Comparison of ENCODE assay signal across 8 cellular contexts in the genomic region with DNA sequence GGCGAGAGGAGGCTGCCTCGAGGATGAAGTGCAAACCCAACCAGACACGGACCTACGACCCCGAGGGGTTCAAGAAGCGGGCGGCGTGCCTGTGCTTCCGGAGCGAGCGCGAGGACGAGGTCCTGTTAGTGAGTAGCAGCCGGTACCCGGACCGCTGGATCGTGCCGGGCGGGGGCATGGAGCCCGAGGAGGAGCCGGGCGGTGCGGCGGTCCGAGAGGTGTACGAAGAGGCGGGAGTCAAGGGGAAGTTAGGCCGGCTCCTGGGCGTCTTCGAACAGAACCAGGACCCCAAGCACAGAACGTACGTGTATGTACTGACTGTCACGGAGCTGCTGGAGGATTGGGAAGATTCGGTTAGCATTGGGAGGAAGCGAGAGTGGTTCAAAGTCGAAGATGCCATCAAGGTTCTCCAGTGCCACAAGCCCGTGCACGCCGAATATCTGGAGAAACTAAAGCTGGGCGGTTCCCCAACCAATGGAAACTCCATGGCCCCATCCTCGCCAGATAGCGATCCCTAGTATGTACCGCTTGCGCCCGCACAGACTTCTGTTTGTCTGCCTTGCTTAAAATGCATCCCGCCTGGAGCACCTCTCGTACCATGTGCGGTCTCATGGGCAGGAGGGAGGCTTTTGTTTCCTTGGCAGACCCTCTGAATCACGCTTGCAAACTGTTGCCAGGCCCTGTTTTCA. TPM values are rescaled to one million over a fixed set of nuclear protein-coding genes. Genes with fewer than 3 reads are reported as not detected.
DNase-seq lines count a peak whose midpoint lies in the region; ATAC-seq, FAIRE-seq and TF ChIP-seq lines count a peak whose summit lies in the region.
"Not testable (repeated sequence)": the region's sequence is repeated elsewhere in the genome, so short reads cannot be mapped to it uniquely, and the experiment has no call there.

No MANE protein-coding gene starts in this region.

- intact Hi-C loops in endothelial cell of umbilical vein (cut with micrococcal nuclease) = not testable (repeated sequence)

- peak overlapping the region; percentile 48 for H2AFZ ChIP-seq in endothelial cell of umbilical vein (ENCODE audit: low read depth, low read length)
- H2AFZ ChIP-seq in neuron (ENCODE audit: low read depth, low read length) = peak overlapping the region; percentile 60

- not testable (repeated sequence) for H3K9me1 ChIP-seq in endothelial cell of umbilical vein (replicated peaks; ENCODE audit: control insufficient read depth, extremely low read depth, insufficient read depth, low read length)

- peak; percentile 96 for FAIRE-seq in endothelial cell of umbilical vein (lab: Jason Lieb, UNC)

- not testable (repeated sequence) for H3K27ac ChIP-seq in endothelial cell of umbilical vein (ENCODE audit: insufficient read depth, low read depth, low read length)

- not testable (repeated sequence) for TF ChIP-seq POLR2A in endothelial cell of umbilical vein (IDR thresholded peaks at IDR 0.05; ENCODE audit: low read depth, low read length)

- not testable (repeated sequence) for H3K79me2 ChIP-seq in endothelial cell of umbilical vein (ENCODE audit: control insufficient read depth, insufficient read depth, low read length)

- ATAC-seq in activated naive CD8-positive, alpha-beta T cell treated with anti-CD3 and anti-CD28 coated beads, Interleukin-2, amount 10 ng/mL, durations not matched to agents 7 days and 5 days (ENCODE audit: low read depth) = peak; percentile 43
- peak; percentile 29 for ATAC-seq in stimulated activated naive CD8-positive, alpha-beta T cell treated with anti-CD3 and anti-CD28 coated beads, Interleukin-15, Interleukin-2, amounts not matched to agents 100 U/mL and 50 U/mL, for 24 hours

- H3K9me3 Mint-ChIP-seq in T-helper 1 cell treated with Interleukin-12 subunit alpha and Interleukin-12 subunit beta and Interleukin-4 antibody, amounts not matched to agents 30 μg/mL and 1 μg/mL, for 36 hours; activated naive CD8-positive, alpha-beta T cell treated with anti-CD3 and anti-CD28 coated beads, Interleukin-2, amount 10 ng/mL, durations not matched to agents 7 days and 5 days: not testable (repeated sequence)

- BruUV-seq in endothelial cell of umbilical vein (replicated peaks; lab: Mats Ljungman, UMichigan) = not testable (repeated sequence)

- dilution Hi-C loops in endothelial cell of umbilical vein (cut with MboI; ENCODE audit: extremely low pct_ligation_motif_present, low sequenced_read_pairs) = not testable (repeated sequence)

- DNase-seq in AG10803 (ENCODE audit: low read depth) (peak; percentile 0), H7 (peak; percentile 28)
- not testable (repeated sequence) for DNase-seq in activated naive CD8-positive, alpha-beta T cell treated with anti-CD3 and anti-CD28 coated beads, Interleukin-2, amount 10 ng/mL, durations not matched to agents 7 days and 5 days; endothelial cell of umbilical vein (ENCODE audit: low read depth, low spot score)
- peak; percentile 5 for DNase-seq in stimulated activated naive CD8-positive, alpha-beta T cell treated with anti-CD3 and anti-CD28 coated beads, Interleukin-15, Interleukin-2, amounts not matched to agents 100 U/mL and 50 U/mL, for 24 hours

- TF ChIP-seq CTCF in AG10803 (conservative IDR thresholded peaks at IDR 0.05; ENCODE audit: low read length); endothelial cell of umbilical vein (IDR thresholded peaks at IDR 0.05; ENCODE audit: extremely low read depth in 1 of 2, insufficient read depth in 1 of 2, low read depth in 1 of 2, low read length in 2 of 2): not testable (repeated sequence)

- not testable (repeated sequence) for H3K4me2 ChIP-seq in endothelial cell of umbilical vein (ENCODE audit: insufficient read depth, low read length)

- not testable (repeated sequence) for H3K27ac Mint-ChIP-seq in T-helper 1 cell treated with Interleukin-12 subunit alpha and Interleukin-12 subunit beta and Interleukin-4 antibody, amounts not matched to agents 30 μg/mL and 1 μg/mL, for 36 hours
- peak overlapping the region; percentile 79 for H3K27ac Mint-ChIP-seq in activated naive CD8-positive, alpha-beta T cell treated with anti-CD3 and anti-CD28 coated beads, Interleukin-2, amount 10 ng/mL, durations not matched to agents 7 days and 5 days

- not testable (repeated sequence) for H3K36me3 Mint-ChIP-seq in T-helper 1 cell treated with Interleukin-12 subunit alpha and Interleukin-12 subunit beta and Interleukin-4 antibody, amounts not matched to agents 30 μg/mL and 1 μg/mL, for 36 hours (ENCODE audit: low read depth); activated naive CD8-positive, alpha-beta T cell treated with anti-CD3 and anti-CD28 coated beads, Interleukin-2, amount 10 ng/mL, durations not matched to agents 7 days and 5 days

- CTCF ChIA-PET in endothelial cell of umbilical vein (lab: Charles Lee) = not testable (repeated sequence)

- H3K4me3 ChIP-seq in AG10803 (ENCODE audit: low read length) = peak overlapping the region; percentile 51
- peak overlapping the region; percentile 51 for H3K4me3 ChIP-seq in H7 (ENCODE audit: insufficient read depth, low read depth, low read length)
- H3K4me3 ChIP-seq in endothelial cell of umbilical vein (replicated peaks in 1 of 3; ENCODE audit: insufficient read depth in 1 of 3, low read depth in 1 of 3, low read length in 3 of 3) = peak overlapping the region in 1 of 3 experiments; percentile 34
- peak overlapping the region; percentile 60 for H3K4me3 ChIP-seq in iPS-15b (ENCODE audit: low read depth, low read length)
- peak overlapping the region; percentile 48 for H3K4me3 ChIP-seq in neuron (ENCODE audit: low read length)

- POLR2A ChIA-PET in activated naive CD8-positive, alpha-beta T cell treated with anti-CD3 and anti-CD28 coated beads, Interleukin-2, amount 10 ng/mL, durations not matched to agents 7 days and 5 days (lab: Charles Lee); endothelial cell of umbilical vein (lab: Charles Lee): not testable (repeated sequence)

- not testable (repeated sequence) for H4K20me1 ChIP-seq in endothelial cell of umbilical vein (replicated peaks; ENCODE audit: control insufficient read depth, extremely low read depth, insufficient read depth, low read length)

- H3K9me3 ChIP-seq in endothelial cell of umbilical vein (replicated peaks; ENCODE audit: control insufficient read depth, insufficient read depth, low read length); iPS-15b (ENCODE audit: control insufficient read depth, insufficient read depth, low read length); neuron (ENCODE audit: low read length): not testable (repeated sequence)

- not testable (repeated sequence) for H3K36me3 ChIP-seq in H7 (replicated peaks; ENCODE audit: control insufficient read depth, insufficient read depth, low read length); endothelial cell of umbilical vein (ENCODE audit: control insufficient read depth in 2 of 2, extremely low read depth in 1 of 2, insufficient read depth in 2 of 2, low read length in 2 of 2); iPS-15b (ENCODE audit: control insufficient read depth, insufficient read depth, low read length); neuron (ENCODE audit: insufficient read depth, low read length)

- not testable (repeated sequence) for H3K4me1 Mint-ChIP-seq in T-helper 1 cell treated with Interleukin-12 subunit alpha and Interleukin-12 subunit beta and Interleukin-4 antibody, amounts not matched to agents 30 μg/mL and 1 μg/mL, for 36 hours (ENCODE audit: low read depth); activated naive CD8-positive, alpha-beta T cell treated with anti-CD3 and anti-CD28 coated beads, Interleukin-2, amount 10 ng/mL, durations not matched to agents 7 days and 5 days

- not testable (repeated sequence) for H3K4me1 ChIP-seq in endothelial cell of umbilical vein (ENCODE audit: control insufficient read depth, extremely low read depth, insufficient read depth, low read length); iPS-15b (ENCODE audit: control insufficient read depth, insufficient read depth, low read length); neuron (ENCODE audit: insufficient read depth, low read length)

- not testable (repeated sequence) for H3K9ac ChIP-seq in endothelial cell of umbilical vein (replicated peaks; ENCODE audit: extremely low read depth, insufficient read depth, low read length); iPS-15b (ENCODE audit: low read depth, low read length)

- H3K27me3 ChIP-seq in H7 (ENCODE audit: control insufficient read depth, insufficient read depth, low read length); endothelial cell of umbilical vein (ENCODE audit: control insufficient read depth in 2 of 2, insufficient read depth in 2 of 2, low read length in 2 of 2); iPS-15b (ENCODE audit: control insufficient read depth, insufficient read depth, low read length); neuron (ENCODE audit: insufficient read depth, low read length): not testable (repeated sequence)

- H3K27me3 Mint-ChIP-seq in T-helper 1 cell treated with Interleukin-12 subunit alpha and Interleukin-12 subunit beta and Interleukin-4 antibody, amounts not matched to agents 30 μg/mL and 1 μg/mL, for 36 hours (ENCODE audit: low read depth) = peaks cover 11% of the 10 kb centered on the region
- H3K27me3 Mint-ChIP-seq in activated naive CD8-positive, alpha-beta T cell treated with anti-CD3 and anti-CD28 coated beads, Interleukin-2, amount 10 ng/mL, durations not matched to agents 7 days and 5 days = not testable (repeated sequence)

- H3K4me3 Mint-ChIP-seq in T-helper 1 cell treated with Interleukin-12 subunit alpha and Interleukin-12 subunit beta and Interleukin-4 antibody, amounts not matched to agents 30 μg/mL and 1 μg/mL, for 36 hours = peak overlapping the region; percentile 82
- peak overlapping the region; percentile 89 for H3K4me3 Mint-ChIP-seq in activated naive CD8-positive, alpha-beta T cell treated with anti-CD3 and anti-CD28 coated beads, Interleukin-2, amount 10 ng/mL, durations not matched to agents 7 days and 5 days

RNA-seq across cellular contexts. Expression of gene NUDT10, which starts 0.5 kb away (rescaled TPM):
- total RNA-seq in H7 (2014; rRNA removed; shearing (Covaris generic)) = 30.3 and 31.7 TPM in 2 replicates
- 1 to 10 TPM; 1.2 to 1.4 TPM for total RNA-seq in activated naive CD8-positive, alpha-beta T cell treated with anti-CD3 and anti-CD28 coated beads, Interleukin-2, amount 10 ng/mL, durations not matched to agents 7 days and 5 days
- not detected in 2 replicates for total RNA-seq in endothelial cell of umbilical vein
- 0.08 and 0.22 TPM in 2 replicates for polyA plus RNA-seq in endothelial cell of umbilical vein
- 0.15 and 0.18 TPM in 2 replicates for polyA plus RNA-seq in endothelial cell of umbilical vein (2011; cell fraction: cytosol; rRNA removed)
- polyA plus RNA-seq in endothelial cell of umbilical vein (2011; cell fraction: nucleus; rRNA removed) = 0.07 TPM in 1 of 2 replicates, not detected in the other
- polyA plus RNA-seq in endothelial cell of umbilical vein (2012) = 0.22 and 0.35 TPM in 2 replicates
- polyA minus RNA-seq in endothelial cell of umbilical vein = 0.13 and 0.19 TPM in 2 replicates
- polyA minus RNA-seq in endothelial cell of umbilical vein (2011; cell fraction: cytosol; rRNA and poly(A)+ RNA removed) = not detected
- not detected in 2 replicates for polyA minus RNA-seq in endothelial cell of umbilical vein (2011; cell fraction: nucleus; rRNA and poly(A)+ RNA removed)

Comparison
In these comparisons a context has a peak if more than half of its experiments do, and no peak if none do; other contexts are left out.
1. RNA of gene NUDT10, which starts 0.5 kb away (total RNA-seq): 30.3 to 31.7 TPM in H7; 1.2 to 1.4 TPM in activated naive CD8-positive, alpha-beta T cell treated with anti-CD3 and anti-CD28 coated beads, Interleukin-2, amount 10 ng/mL, durations not matched to agents 7 days and 5 days and not detected in endothelial cell of umbilical vein; every median in the first group is over 10 times any median in the second.